In the genomic region with DNA sequence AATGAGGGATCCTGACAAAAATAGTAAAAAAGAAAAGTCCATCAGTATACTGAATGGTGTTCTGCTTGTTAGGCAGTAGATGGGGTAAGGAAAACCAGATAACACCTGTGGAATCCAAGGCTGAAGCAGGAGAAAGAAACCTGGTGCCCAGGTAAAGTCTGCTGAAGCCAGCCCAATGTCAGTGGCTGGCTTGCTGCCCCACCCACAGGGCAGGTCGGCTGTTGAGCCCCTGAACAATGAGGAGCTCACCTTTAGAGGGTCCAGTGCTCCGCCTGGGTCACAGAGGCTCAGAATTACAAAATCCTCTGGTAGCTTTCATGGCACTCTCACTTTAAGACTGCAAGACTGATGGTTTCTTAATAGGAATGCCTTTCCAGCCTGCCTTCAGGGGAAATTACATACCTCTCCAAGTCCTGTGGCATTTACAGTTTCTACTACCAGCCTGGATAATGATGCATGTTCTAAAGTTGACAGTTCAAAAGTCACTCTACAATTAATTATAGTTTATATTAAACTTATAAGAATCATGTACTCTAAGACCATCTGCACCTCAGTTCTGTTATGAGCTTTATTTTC, we compare ENCODE assay signal across 16 cellular contexts. TPM values are rescaled to one million over a fixed set of nuclear protein-coding genes. Genes with fewer than 3 reads are reported as not detected.
"Had no signal": no experiment of that assay in that cellular context is flagged by ENCODE, and none has a peak within 500 bp of the region (broad histone marks: within the 10 kb centered on the region; RNA-seq: fewer than 3 reads in every experiment).

No MANE protein-coding gene starts in this region.

- H3K4me1 ChIP-seq: foreskin keratinocyte had no signal

- H3K27me3 Mint-ChIP-seq: dendritic cell treated with granulocyte-macrophage colony-stimulating factor and Interleukin-4, amounts not matched to agents 40 ng/mL and 50 ng/mL, for 4 days; effector memory CD8-positive, alpha-beta T cell; naive thymus-derived CD4-positive, alpha-beta T cell; type B pancreatic cell had no signal

- H3K4me3 Mint-ChIP-seq: dendritic cell treated with granulocyte-macrophage colony-stimulating factor and Interleukin-4, amounts not matched to agents 40 ng/mL and 50 ng/mL, for 4 days; effector memory CD8-positive, alpha-beta T cell; naive thymus-derived CD4-positive, alpha-beta T cell; type B pancreatic cell had no signal

- ATAC-seq: effector memory CD8-positive, alpha-beta T cell; foreskin keratinocyte; left colon; left ventricle myocardium superior; naive thymus-derived CD4-positive, alpha-beta T cell; right cardiac atrium had no signal

- H3K9me3 ChIP-seq: esophagus squamous epithelium had no signal

- H3K9me3 Mint-ChIP-seq: dendritic cell treated with granulocyte-macrophage colony-stimulating factor and Interleukin-4, amounts not matched to agents 40 ng/mL and 50 ng/mL, for 4 days; effector memory CD8-positive, alpha-beta T cell; naive thymus-derived CD4-positive, alpha-beta T cell; type B pancreatic cell had no signal

- H3K27me3 ChIP-seq: esophagus squamous epithelium, foreskin keratinocyte had no signal

- H3K4me3 ChIP-seq: esophagus squamous epithelium, lung had no signal

- H3K4me1 Mint-ChIP-seq: naive thymus-derived CD4-positive, alpha-beta T cell had no signal

- H3K27ac Mint-ChIP-seq: dendritic cell treated with granulocyte-macrophage colony-stimulating factor and Interleukin-4, amounts not matched to agents 40 ng/mL and 50 ng/mL, for 4 days; effector memory CD8-positive, alpha-beta T cell; type B pancreatic cell had no signal

- DNase-seq: effector memory CD8-positive, alpha-beta T cell; esophagus squamous epithelium; left colon; left ventricle myocardium superior; mesenchymal stem cell; naive thymus-derived CD4-positive, alpha-beta T cell; posterior cingulate gyrus; right cardiac atrium; small intestine; stimulated activated CD4-positive, alpha-beta T cell treated with anti-CD3 and anti-CD28 coated beads, Interleukin-12 subunit alpha, Interleukin-12 subunit beta, amount 100 ng/mL, for 4 hours; stimulated activated naive CD4-positive, alpha-beta T cell had no signal

- H3K27ac ChIP-seq: epithelial cell of prostate, esophagus squamous epithelium, foreskin keratinocyte had no signal

RNA-seq across cellular contexts. Expression of a gene that starts 39.1 kb away (rescaled TPM):
- polyA plus RNA-seq: naive thymus-derived CD4-positive, alpha-beta T cell had no signal
